1 cellular context compared by ENCODE assay signal in genomic region chr11:64361659-64362058, GRCh38.
TF ChIP-seq lines count a peak whose summit lies in the region.

No MANE protein-coding gene starts in this region.

TF ChIP-seq in GM12878, 131 proteins besides CTCF, POLR2A, EP300 and RAD21:
- no peak for TF ChIP-seq NFXL1 (IDR thresholded peaks at IDR 0.05; ENCODE audit: borderline replicate concordance)
- no peak for TF ChIP-seq MYC (IDR thresholded peaks at IDR 0.05; ENCODE audit: insufficient read depth, insufficient read length, insufficient replicate concordance, low read length, severe bottlenecking)
- TF ChIP-seq CEBPZ (IDR thresholded peaks at IDR 0.05; ENCODE audit: low read depth, low read length) = no peak
- no peak for TF ChIP-seq MTA3 (IDR thresholded peaks at IDR 0.05; ENCODE audit: borderline replicate concordance, low read length)
- no peak for TF ChIP-seq POU2F2 (IDR thresholded peaks at IDR 0.05; ENCODE audit: borderline replicate concordance, low read depth, low read length)
- TF ChIP-seq RAD51 (IDR thresholded peaks at IDR 0.05) = no peak
- no peak for TF ChIP-seq E4F1 (IDR thresholded peaks at IDR 0.05; ENCODE audit: borderline replicate concordance, partially characterized antibody)
- no peak for TF ChIP-seq PKNOX1 (IDR thresholded peaks at IDR 0.05)
TF ChIP-seq in GM12878: peak in this region for 0.
